9 cellular contexts compared by ENCODE assay signal in genomic region chr1:59879556-59879955, GRCh38. TPM values are rescaled to one million over a fixed set of nuclear protein-coding genes. Genes with fewer than 3 reads are reported as not detected.
DNase-seq lines count a peak whose midpoint lies in the region; ATAC-seq and TF ChIP-seq lines count a peak whose summit lies in the region.
"Had no signal": no experiment of that assay in that cellular context is flagged by ENCODE, and none has a peak within 500 bp of the region (broad histone marks: within the 10 kb centered on the region; RNA-seq: fewer than 3 reads in every experiment).

No MANE protein-coding gene starts in this region.

- no peaks in the 10 kb centered on the region for H3K4me1 Mint-ChIP-seq in activated CD4-positive, alpha-beta T cell treated with anti-CD3 and anti-CD28 coated beads for 36 hours
- no peaks in the 10 kb centered on the region for H3K4me1 Mint-ChIP-seq in endodermal cell

- H3K4me1 ChIP-seq in BE2C (no peaks in the 10 kb centered on the region), endodermal cell (ENCODE audit: control insufficient read depth, insufficient read depth, low read length) (no peaks in the 10 kb centered on the region), tibial artery (no peaks in the 10 kb centered on the region)

- DNase-seq in BE2C (peak; percentile 64), NCI-H128 (lab: John Stamatoyannopoulos, UW; ENCODE audit: unreplicated experiment) (peak; percentile 44), endodermal cell (peak; percentile 90), mucosa of gallbladder (ENCODE audit: low spot score) (peak; percentile 78), tibial artery (peak in 1 of 2 donors; percentile 37)
- peak; percentile 77 for DNase-seq in activated CD4-positive, alpha-beta T cell treated with anti-CD3 and anti-CD28 coated beads for 36 hours

- peaks cover 10% of the 10 kb centered on the region for H3K36me3 Mint-ChIP-seq in activated CD4-positive, alpha-beta T cell treated with anti-CD3 and anti-CD28 coated beads for 36 hours (ENCODE audit: low read depth)
- H3K36me3 Mint-ChIP-seq in endodermal cell (ENCODE audit: low read depth), result no peaks in the 10 kb centered on the region

- TF ChIP-seq CTCF in BE2C (IDR thresholded peaks at IDR 0.05; ENCODE audit: low read depth, low read length), result peak; percentile 61
- peak; percentile 85 for TF ChIP-seq CTCF in endodermal cell (conservative IDR thresholded peaks at IDR 0.05)
- peak; percentile 23 to 26 for TF ChIP-seq CTCF in tibial artery (IDR thresholded peaks at IDR 0.05)

- POLR2A ChIA-PET in activated CD4-positive, alpha-beta T cell treated with anti-CD3 and anti-CD28 coated beads for 36 hours (lab: Charles Lee), result no interaction called here

- intact Hi-C loops in activated CD4-positive, alpha-beta T cell treated with anti-CD3 and anti-CD28 coated beads for 36 hours (cut with DNase I, micrococcal nuclease), result loop anchor here (1.0 kb wide), 1 partner anchor 68 kb away; no protein-coding TSS in a partner anchor
- intact Hi-C loops in tibial artery (cut with DNase I; ENCODE audit: low total_unique reads), result no loop called here

- H3K27ac ChIP-seq in endodermal cell (ENCODE audit: low read depth, low read length) (no peak overlapping the region), tibial artery (no peak overlapping the region)
- H3K27ac ChIP-seq: ovary had no signal

- 40% methylated on average over 4 of the region's 5 CpGs; no CpG with 5 or more reads in 1 of the 2 experiments for WGBS in endodermal cell (ENCODE audit: insufficient coverage in 1 of 2, insufficient read length in 1 of 2), 2 experiments

- H3K27me3 Mint-ChIP-seq in activated CD4-positive, alpha-beta T cell treated with anti-CD3 and anti-CD28 coated beads for 36 hours, result no peaks in the 10 kb centered on the region
- no peaks in the 10 kb centered on the region for H3K27me3 Mint-ChIP-seq in endodermal cell (ENCODE audit: insufficient read depth)

- H3K9me3 ChIP-seq in BE2C (no peaks in the 10 kb centered on the region), endodermal cell (ENCODE audit: control insufficient read depth, low read length) (no peaks in the 10 kb centered on the region), tibial artery (peaks cover 0 to 21% (median 6%) of the 10 kb centered on the region in 3 donors)
- H3K9me3 ChIP-seq: ovary had no signal

- no peak overlapping the region for H3K4me3 ChIP-seq in BE2C (ENCODE audit: low read depth, low read length)
- H3K4me3 ChIP-seq in endodermal cell (ENCODE audit: low read length), result no peak overlapping the region
- H3K4me3 ChIP-seq in tibial artery, result no peak overlapping the region
- H3K4me3 ChIP-seq: ovary had no signal

- H3K9me3 Mint-ChIP-seq in activated CD4-positive, alpha-beta T cell treated with anti-CD3 and anti-CD28 coated beads for 36 hours (ENCODE audit: low read depth), result peaks cover 6% of the 10 kb centered on the region
- H3K9me3 Mint-ChIP-seq in endodermal cell, result no peaks in the 10 kb centered on the region

- H3K36me3 ChIP-seq in BE2C, result no peaks in the 10 kb centered on the region
- no peaks in the 10 kb centered on the region for H3K36me3 ChIP-seq in endodermal cell (ENCODE audit: control insufficient read depth, insufficient read depth, low read length)
- no peaks in the 10 kb centered on the region for H3K36me3 ChIP-seq in tibial artery
- H3K36me3 ChIP-seq: ovary had no signal

- no peak overlapping the region for H3K9ac ChIP-seq in endodermal cell (ENCODE audit: extremely low read depth, low read length, poor library complexity, severe bottlenecking)

- no peaks in the 10 kb centered on the region for H3K27me3 ChIP-seq in BE2C
- no peaks in the 10 kb centered on the region for H3K27me3 ChIP-seq in endodermal cell (ENCODE audit: control insufficient read depth, insufficient read depth, low read length, poor library complexity, severe bottlenecking)
- H3K27me3 ChIP-seq in tibial artery, result no peaks in the 10 kb centered on the region
- H3K27me3 ChIP-seq: ovary had no signal

- H3K27ac Mint-ChIP-seq in activated CD4-positive, alpha-beta T cell treated with anti-CD3 and anti-CD28 coated beads for 36 hours, result no peak overlapping the region
- H3K27ac Mint-ChIP-seq in endodermal cell, result no peak overlapping the region

- peak; percentile 74 for ATAC-seq in GM18870 (IDR thresholded peaks at IDR 0.05; ENCODE audit: unreplicated experiment)
- ATAC-seq in activated CD4-positive, alpha-beta T cell treated with anti-CD3 and anti-CD28 coated beads for 36 hours, result peak; percentile 71
- ATAC-seq in GM19455 (IDR thresholded peaks at IDR 0.05; ENCODE audit: unreplicated experiment), result no peak

- CTCF ChIA-PET in activated CD4-positive, alpha-beta T cell treated with anti-CD3 and anti-CD28 coated beads for 36 hours (lab: Charles Lee), result interaction anchor here (1.0 to 7.0 kb wide), 9 partner anchors 21 to 85 kb away, joined by 3 to 119 read pairs (median 5); no protein-coding TSS in a partner anchor

- no peak overlapping the region for H3K4me3 Mint-ChIP-seq in activated CD4-positive, alpha-beta T cell treated with anti-CD3 and anti-CD28 coated beads for 36 hours
- H3K4me3 Mint-ChIP-seq in endodermal cell, result no peak overlapping the region

RNA-seq across cellular contexts. Expression of gene CYP2J2, which starts 47.0 kb away (rescaled TPM):
- not detected for polyA plus RNA-seq in BE2C (2012; ENCODE audit: insufficient read depth, insufficient read length, low read depth)
- 1 to 10 TPM; 1.3 to 1.6 TPM for total RNA-seq in activated CD4-positive, alpha-beta T cell treated with anti-CD3 and anti-CD28 coated beads for 36 hours
- total RNA-seq in endodermal cell (under 1 TPM; 0.29 to 0.37 TPM), mucosa of gallbladder (14.6 TPM)
- polyA plus RNA-seq in endodermal cell (2013, experiment 1 of 2), result 0.53 TPM
- polyA plus RNA-seq in endodermal cell (2013, experiment 2 of 2), result 0.46 TPM

Comparison
In these comparisons a context has a peak if more than half of its experiments do, and no peak if none do; other contexts are left out.
1. CTCF ChIP-seq: peak in every context shown above with its lines; median percentile 85 in endodermal cell; 61 in BE2C; 24 in tibial artery.